In the genomic region with DNA sequence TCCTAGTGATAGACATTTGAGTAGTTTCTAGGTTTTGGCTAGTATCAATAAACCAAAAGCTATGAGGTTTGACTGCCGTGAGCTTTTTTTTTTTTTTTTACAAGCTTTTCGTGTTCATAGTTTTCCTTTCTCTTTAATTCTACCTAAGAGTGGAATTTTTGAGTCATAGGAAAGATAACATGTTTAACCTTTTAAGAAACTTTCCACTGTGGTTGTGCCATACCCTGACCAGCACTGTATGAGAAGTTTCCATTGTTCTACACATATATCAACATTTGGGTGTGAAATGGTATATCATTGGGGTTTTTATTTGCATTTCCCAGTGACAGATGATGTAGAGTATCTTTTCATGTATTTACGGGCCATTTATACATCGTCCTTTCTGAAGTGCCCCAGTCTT, we compare ENCODE assay signal across 8 cellular contexts. TPM values are rescaled to one million over a fixed set of nuclear protein-coding genes. Genes with fewer than 3 reads are reported as not detected.
DNase-seq lines count a peak whose midpoint lies in the region; ATAC-seq lines count a peak whose summit lies in the region.

No MANE protein-coding gene starts in this region.

- peak overlapping the region; percentile 67 for H3K4me3 Mint-ChIP-seq in activated T-cell treated with anti-CD3 and anti-CD28 coated beads, Interleukin-2, amount 50 U/mL, for 24 hours
- H3K4me3 Mint-ChIP-seq in activated T-helper 17 cell treated with anti-CD3 and anti-CD28 coated beads, Interleukin-2, amount 50 U/mL, for 72 hours: peak overlapping the region; percentile 75
- H3K4me3 Mint-ChIP-seq in stimulated activated naive B cell treated with anti-CD40 and anti-IgM and Interleukin-4, amounts not matched to agents 10 μg/mL and 1 μg/mL and 100 μg/mL, for 72 hours: peak overlapping the region; percentile 69 to 71

- H3K9me3 Mint-ChIP-seq in activated T-cell treated with anti-CD3 and anti-CD28 coated beads, Interleukin-2, amount 50 U/mL, for 24 hours: peaks cover 4% of the 10 kb centered on the region
- no peaks in the 10 kb centered on the region for H3K9me3 Mint-ChIP-seq in activated T-helper 17 cell treated with anti-CD3 and anti-CD28 coated beads, Interleukin-2, amount 50 U/mL, for 72 hours
- H3K9me3 Mint-ChIP-seq in stimulated activated naive B cell treated with anti-CD40 and anti-IgM and Interleukin-4, amounts not matched to agents 10 μg/mL and 1 μg/mL and 100 μg/mL, for 72 hours: no peaks in the 10 kb centered on the region

- peak overlapping the region; percentile 97 for H3K27ac Mint-ChIP-seq in activated T-cell treated with anti-CD3 and anti-CD28 coated beads, Interleukin-2, amount 50 U/mL, for 24 hours
- peak overlapping the region; percentile 98 for H3K27ac Mint-ChIP-seq in activated T-helper 17 cell treated with anti-CD3 and anti-CD28 coated beads, Interleukin-2, amount 50 U/mL, for 72 hours
- peak overlapping the region; percentile 95 for H3K27ac Mint-ChIP-seq in stimulated activated naive B cell treated with anti-CD40 and anti-IgM and Interleukin-4, amounts not matched to agents 10 μg/mL and 1 μg/mL and 100 μg/mL, for 72 hours

- H3K27me3 Mint-ChIP-seq in activated T-cell treated with anti-CD3 and anti-CD28 coated beads, Interleukin-2, amount 50 U/mL, for 24 hours: no peaks in the 10 kb centered on the region
- no peaks in the 10 kb centered on the region for H3K27me3 Mint-ChIP-seq in activated T-helper 17 cell treated with anti-CD3 and anti-CD28 coated beads, Interleukin-2, amount 50 U/mL, for 72 hours
- H3K27me3 Mint-ChIP-seq in stimulated activated naive B cell treated with anti-CD40 and anti-IgM and Interleukin-4, amounts not matched to agents 10 μg/mL and 1 μg/mL and 100 μg/mL, for 72 hours: no peaks in the 10 kb centered on the region

- no peak for DNase-seq in activated T-cell treated with anti-CD3 and anti-CD28 coated beads, Interleukin-2, amount 50 U/mL, for 24 hours
- DNase-seq in activated T-cell treated with anti-CD3 and anti-CD28 coated beads for 4 hours: no peak
- DNase-seq in stimulated activated naive B cell treated with anti-CD40 and anti-IgM and Interleukin-4, amounts not matched to agents 10 μg/mL and 1 μg/mL and 100 μg/mL, for 72 hours: peak; percentile 16
- DNase-seq in cortex of kidney (lab: John Stamatoyannopoulos, UW): no peak
- DNase-seq in NCI-H748 treated with DMSO at 0.1 percent for 48 hours (lab: John Stamatoyannopoulos, UW): no peak
- DNase-seq in NCI-H1092 treated with DMSO at 0.1 percent for 48 hours (lab: John Stamatoyannopoulos, UW): no peak

- H3K4me1 Mint-ChIP-seq in activated T-cell treated with anti-CD3 and anti-CD28 coated beads, Interleukin-2, amount 50 U/mL, for 24 hours (ENCODE audit: low read depth): peaks cover 70% of the 10 kb centered on the region
- H3K4me1 Mint-ChIP-seq in activated T-helper 17 cell treated with anti-CD3 and anti-CD28 coated beads, Interleukin-2, amount 50 U/mL, for 72 hours: peaks cover 40% of the 10 kb centered on the region
- peaks cover 9 to 51% of the 10 kb centered on the region in 2 donors for H3K4me1 Mint-ChIP-seq in stimulated activated naive B cell treated with anti-CD40 and anti-IgM and Interleukin-4, amounts not matched to agents 10 μg/mL and 1 μg/mL and 100 μg/mL, for 72 hours

- ATAC-seq in HG03064 (IDR thresholded peaks at IDR 0.05; ENCODE audit: low read depth, unreplicated experiment): peak; percentile 90
- peak; percentile 94 for ATAC-seq in activated T-helper 17 cell treated with anti-CD3 and anti-CD28 coated beads, Interleukin-2, amount 50 U/mL, for 72 hours (replicated peaks)
- peak; percentile 99 for ATAC-seq in stimulated activated naive B cell treated with anti-CD40 and anti-IgM and Interleukin-4, amounts not matched to agents 10 μg/mL and 1 μg/mL and 100 μg/mL, for 72 hours (replicated peaks)

- H3K36me3 Mint-ChIP-seq in activated T-cell treated with anti-CD3 and anti-CD28 coated beads, Interleukin-2, amount 50 U/mL, for 24 hours (ENCODE audit: low read depth): peaks cover 73% of the 10 kb centered on the region
- peaks cover 77% of the 10 kb centered on the region for H3K36me3 Mint-ChIP-seq in activated T-helper 17 cell treated with anti-CD3 and anti-CD28 coated beads, Interleukin-2, amount 50 U/mL, for 72 hours (ENCODE audit: low read depth)
- peaks cover 33 to 41% of the 10 kb centered on the region in 2 donors for H3K36me3 Mint-ChIP-seq in stimulated activated naive B cell treated with anti-CD40 and anti-IgM and Interleukin-4, amounts not matched to agents 10 μg/mL and 1 μg/mL and 100 μg/mL, for 72 hours

RNA-seq across cellular contexts. Expression of gene UBE2F, which starts 31.7 kb away (rescaled TPM):
- 10 to 100 TPM; 38.9 to 44.7 TPM for total RNA-seq in activated T-helper 17 cell treated with anti-CD3 and anti-CD28 coated beads, Interleukin-2, amount 50 U/mL, for 72 hours
